Comparison of ENCODE assay signal across 1 cellular context in genomic region chr21:42969193-42969600, GRCh38.
A peak's percentile ranks its signal among the peaks of the same experiment; 100 is the strongest.
TF ChIP-seq lines count a peak whose summit lies in the region.

No MANE protein-coding gene starts in this region.

TF ChIP-seq in K562, 482 proteins besides CTCF, POLR2A, EP300 and RAD21 (continued from another document and continues in another):
- no peak for TF ChIP-seq ZNF318 (IDR thresholded peaks at IDR 0.05; ENCODE audit: borderline replicate concordance in 1 of 2, low read depth in 1 of 2)
- peak; percentile 98 for TF ChIP-seq ZNF592 (IDR thresholded peaks at IDR 0.05)
- TF ChIP-seq CHAMP1 (IDR thresholded peaks at IDR 0.05): no peak
- no peak for TF ChIP-seq LCOR (CRISPR knock-in tag; IDR thresholded peaks at IDR 0.05)
- TF ChIP-seq PRDM10 (IDR thresholded peaks at IDR 0.05; ENCODE audit: partially characterized antibody): peak; percentile 53
- TF ChIP-seq NR1H2 (CRISPR knock-in tag; IDR thresholded peaks at IDR 0.05): no peak
- TF ChIP-seq SMARCC2 (IDR thresholded peaks at IDR 0.05; ENCODE audit: low read depth): no peak
- TF ChIP-seq CXXC5 (CRISPR knock-in tag; IDR thresholded peaks at IDR 0.05): peak; percentile 58
- no peak for TF ChIP-seq PHB2 (IDR thresholded peaks at IDR 0.05; ENCODE audit: low read depth)
- TF ChIP-seq ZEB2 (IDR thresholded peaks at IDR 0.05): peak; percentile 56; the same call in 1 of the 2 replicates
- no peak for TF ChIP-seq POLR2AphosphoS2 (IDR thresholded peaks at IDR 0.05; ENCODE audit: low read length)
- no peak for TF ChIP-seq STAT5A (IDR thresholded peaks at IDR 0.05; ENCODE audit: borderline replicate concordance, low read length)
- peak in 1 of 2 experiments; percentile 29; a peak in 1 of 4 replicates for TF ChIP-seq KDM1A (IDR thresholded peaks at IDR 0.05)
- TF ChIP-seq ZBTB8A (IDR thresholded peaks at IDR 0.05; ENCODE audit: partially characterized antibody): no peak
- no peak for TF ChIP-seq TFAM (CRISPR knock-in tag; conservative IDR thresholded peaks at IDR 0.05)
- no peak for TF ChIP-seq ZNF24 (IDR thresholded peaks at IDR 0.05)
- no peak for TF ChIP-seq CHD7 (IDR thresholded peaks at IDR 0.05; ENCODE audit: low read depth, low read length)
- TF ChIP-seq RUNX1 (IDR thresholded peaks at IDR 0.05; ENCODE audit: low read depth): no peak
